20 cellular contexts compared by ENCODE assay signal in the genomic region with DNA sequence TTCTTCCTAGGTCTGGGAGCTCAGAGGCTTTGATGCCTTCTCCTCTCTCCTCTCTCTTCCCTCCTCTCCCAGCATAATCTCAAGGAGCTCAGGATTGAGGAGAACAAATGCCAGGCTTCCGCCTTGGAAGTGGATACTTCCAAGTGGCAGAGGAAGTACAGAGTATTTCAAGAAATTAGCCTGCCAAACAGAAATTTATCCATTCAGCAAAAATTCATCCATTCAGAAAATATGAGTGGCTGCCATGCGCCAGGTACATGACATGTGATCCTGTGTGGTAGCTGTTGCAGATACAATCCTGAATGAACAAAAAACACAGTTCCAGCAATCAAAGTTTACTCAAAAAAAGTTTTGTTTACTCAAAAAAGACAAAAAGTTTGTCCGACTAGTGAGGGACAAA. TPM values are rescaled to one million over a fixed set of nuclear protein-coding genes. Genes with fewer than 3 reads are reported as not detected.
"Had no signal": no experiment of that assay in that cellular context is flagged by ENCODE, and none has a peak within 500 bp of the region (broad histone marks: within the 10 kb centered on the region; RNA-seq: fewer than 3 reads in every experiment).

No MANE protein-coding gene starts in this region.

- DNase-seq: activated CD8-positive, alpha-beta memory T cell treated with anti-CD3 and anti-CD28 coated beads for 24 hours; activated naive CD4-positive, alpha-beta T cell; anterior cingulate cortex; brain microvascular endothelial cell; effector CD4-positive, alpha-beta T cell; gastrocnemius medialis; head of caudate nucleus; lower lobe of right lung; midbrain; nephron progenitor cell; occipital lobe; stimulated activated naive CD8-positive, alpha-beta T cell treated with anti-CD3 and anti-CD28 coated beads, Interleukin-15, amount 100 ng/mL, for 72 hours; T-helper 17 cell; WERI-Rb-1 had no signal

- H3K9me3 ChIP-seq: gastrocnemius medialis, lower lobe of right lung, prostate gland, right atrium auricular region, suprapubic skin had no signal

- H3K27me3 ChIP-seq: brain microvascular endothelial cell, gastrocnemius medialis, right atrium auricular region, suprapubic skin had no signal

- H3K27ac Mint-ChIP-seq: nephron progenitor cell, T-helper 17 cell, type B pancreatic cell had no signal

- ATAC-seq: esophagus mucosa; gastrocnemius medialis; stimulated activated naive CD8-positive, alpha-beta T cell treated with anti-CD3 and anti-CD28 coated beads, Interleukin-15, amount 100 ng/mL, for 72 hours; T-helper 17 cell had no signal

- H3K4me3 Mint-ChIP-seq: nephron progenitor cell; stimulated activated naive CD8-positive, alpha-beta T cell treated with anti-CD3 and anti-CD28 coated beads, Interleukin-15, amount 100 ng/mL, for 72 hours; T-helper 17 cell had no signal

- H3K27me3 Mint-ChIP-seq: stimulated activated naive CD8-positive, alpha-beta T cell treated with anti-CD3 and anti-CD28 coated beads, Interleukin-15, amount 100 ng/mL, for 72 hours had no signal

- H3K4me1 ChIP-seq: prostate gland had no signal

- H3K36me3 Mint-ChIP-seq: type B pancreatic cell had no signal

- H3K27ac ChIP-seq: brain microvascular endothelial cell, lower lobe of right lung, prostate gland, right atrium auricular region, suprapubic skin had no signal

- H3K4me3 ChIP-seq: lower lobe of right lung, prostate gland had no signal

- H3K9me3 Mint-ChIP-seq: stimulated activated naive CD8-positive, alpha-beta T cell treated with anti-CD3 and anti-CD28 coated beads, Interleukin-15, amount 100 ng/mL, for 72 hours; type B pancreatic cell had no signal

- H3K36me3 ChIP-seq: brain microvascular endothelial cell, gastrocnemius medialis, lower lobe of right lung, prostate gland, right atrium auricular region, suprapubic skin, WERI-Rb-1 had no signal

RNA-seq across cellular contexts. Expression of a gene that starts 55.5 kb away (rescaled TPM):
- total RNA-seq: esophagus mucosa, skeletal muscle tissue, T-helper 17 cell had no signal
